Comparison of ENCODE assay signal across 1 cellular context in genomic region chr1:92096317-92096716, GRCh38.
TF ChIP-seq lines count a peak whose summit lies in the region.

No MANE protein-coding gene starts in this region.

TF ChIP-seq in IMR-90, 13 proteins besides CTCF, POLR2A, EP300 and RAD21:
- no peak for TF ChIP-seq RFX5 (IDR thresholded peaks at IDR 0.05; ENCODE audit: low read depth, low read length)
- no peak for TF ChIP-seq SMC3 (IDR thresholded peaks at IDR 0.05; ENCODE audit: low read depth, low read length)
- TF ChIP-seq BHLHE40 (IDR thresholded peaks at IDR 0.05; ENCODE audit: low read depth, low read length), result no peak
- TF ChIP-seq RCOR1 (IDR thresholded peaks at IDR 0.05; ENCODE audit: insufficient replicate concordance, low read length), result no peak
- TF ChIP-seq NFE2L2 (IDR thresholded peaks at IDR 0.05; ENCODE audit: low read depth, low read length), result no peak
- TF ChIP-seq, protein P1, sequence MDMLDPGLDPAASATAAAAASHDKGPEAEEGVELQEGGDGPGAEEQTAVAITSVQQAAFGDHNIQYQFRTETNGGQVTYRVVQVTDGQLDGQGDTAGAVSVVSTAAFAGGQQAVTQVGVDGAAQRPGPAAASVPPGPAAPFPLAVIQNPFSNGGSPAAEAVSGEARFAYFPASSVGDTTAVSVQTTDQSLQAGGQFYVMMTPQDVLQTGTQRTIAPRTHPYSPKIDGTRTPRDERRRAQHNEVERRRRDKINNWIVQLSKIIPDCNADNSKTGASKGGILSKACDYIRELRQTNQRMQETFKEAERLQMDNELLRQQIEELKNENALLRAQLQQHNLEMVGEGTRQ (IDR thresholded peaks at IDR 0.05; ENCODE audit: low read depth, low read length), result no peak
- TF ChIP-seq, protein P2, sequence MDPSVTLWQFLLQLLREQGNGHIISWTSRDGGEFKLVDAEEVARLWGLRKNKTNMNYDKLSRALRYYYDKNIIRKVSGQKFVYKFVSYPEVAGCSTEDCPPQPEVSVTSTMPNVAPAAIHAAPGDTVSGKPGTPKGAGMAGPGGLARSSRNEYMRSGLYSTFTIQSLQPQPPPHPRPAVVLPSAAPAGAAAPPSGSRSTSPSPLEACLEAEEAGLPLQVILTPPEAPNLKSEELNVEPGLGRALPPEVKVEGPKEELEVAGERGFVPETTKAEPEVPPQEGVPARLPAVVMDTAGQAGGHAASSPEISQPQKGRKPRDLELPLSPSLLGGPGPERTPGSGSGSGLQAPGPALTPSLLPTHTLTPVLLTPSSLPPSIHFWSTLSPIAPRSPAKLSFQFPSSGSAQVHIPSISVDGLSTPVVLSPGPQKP (IDR thresholded peaks at IDR 0.05; ENCODE audit: borderline replicate concordance, low read depth, low read length), result no peak
- TF ChIP-seq MAFK (IDR thresholded peaks at IDR 0.05; ENCODE audit: low read depth, low read length), result no peak
- TF ChIP-seq CEBPB (IDR thresholded peaks at IDR 0.05; ENCODE audit: low read depth, low read length), result no peak; the same call in 1 of the 2 replicates
- TF ChIP-seq MXI1 (IDR thresholded peaks at IDR 0.05; ENCODE audit: borderline replicate concordance, low read depth, low read length), result no peak
- no peak for TF ChIP-seq FOS (IDR thresholded peaks at IDR 0.05; ENCODE audit: low read depth, low read length)
- no peak for TF ChIP-seq CHD1 (IDR thresholded peaks at IDR 0.05; ENCODE audit: low read depth, low read length)
- TF ChIP-seq MAZ (IDR thresholded peaks at IDR 0.05; ENCODE audit: borderline replicate concordance, low read depth, low read length), result no peak
